Comparison of ENCODE assay signal across 2 cellular contexts in genomic region chr10:71920146-71920539, GRCh38. TPM values are rescaled to one million over a fixed set of nuclear protein-coding genes. Genes with fewer than 3 reads are reported as not detected.
"Had no signal": no experiment of that assay in that cellular context is flagged by ENCODE, and none has a peak within 500 bp of the region (broad histone marks: within the 10 kb centered on the region; RNA-seq: fewer than 3 reads in every experiment).

No MANE protein-coding gene starts in this region.

RNA-seq across cellular contexts. Expression of gene CHST3, which starts 44.1 kb away (rescaled TPM):
- total RNA-seq: naive thymus-derived CD8-positive, alpha-beta T cell; T-helper 17 cell had no signal
- polyA plus RNA-seq: naive thymus-derived CD8-positive, alpha-beta T cell had no signal
